In the genomic region with DNA sequence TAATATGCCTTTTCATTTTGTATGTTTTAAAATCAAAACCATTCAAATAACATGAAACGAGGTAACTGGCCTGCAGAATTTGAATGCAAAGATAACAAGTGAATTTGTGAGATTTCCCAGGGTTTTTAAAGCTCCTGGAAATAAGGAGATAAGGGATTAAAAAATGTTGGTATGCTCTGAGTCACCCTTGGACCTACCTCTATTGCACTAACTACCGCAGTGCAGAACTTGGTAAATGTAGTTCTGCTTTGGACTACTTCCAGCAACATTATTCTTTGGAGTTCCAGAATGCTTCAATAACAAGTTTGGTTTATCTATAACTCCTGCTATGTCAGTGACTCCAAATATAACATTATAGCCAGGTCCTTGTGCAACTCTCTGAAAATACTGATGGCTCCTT, we compare ENCODE assay signal across 1 cellular context.
TF ChIP-seq lines count a peak whose summit lies in the region.

No MANE protein-coding gene starts in this region.

TF ChIP-seq in SK-N-SH, 30 proteins besides CTCF, POLR2A, EP300 and RAD21 (continued from another document):
- TF ChIP-seq, protein P1, sequence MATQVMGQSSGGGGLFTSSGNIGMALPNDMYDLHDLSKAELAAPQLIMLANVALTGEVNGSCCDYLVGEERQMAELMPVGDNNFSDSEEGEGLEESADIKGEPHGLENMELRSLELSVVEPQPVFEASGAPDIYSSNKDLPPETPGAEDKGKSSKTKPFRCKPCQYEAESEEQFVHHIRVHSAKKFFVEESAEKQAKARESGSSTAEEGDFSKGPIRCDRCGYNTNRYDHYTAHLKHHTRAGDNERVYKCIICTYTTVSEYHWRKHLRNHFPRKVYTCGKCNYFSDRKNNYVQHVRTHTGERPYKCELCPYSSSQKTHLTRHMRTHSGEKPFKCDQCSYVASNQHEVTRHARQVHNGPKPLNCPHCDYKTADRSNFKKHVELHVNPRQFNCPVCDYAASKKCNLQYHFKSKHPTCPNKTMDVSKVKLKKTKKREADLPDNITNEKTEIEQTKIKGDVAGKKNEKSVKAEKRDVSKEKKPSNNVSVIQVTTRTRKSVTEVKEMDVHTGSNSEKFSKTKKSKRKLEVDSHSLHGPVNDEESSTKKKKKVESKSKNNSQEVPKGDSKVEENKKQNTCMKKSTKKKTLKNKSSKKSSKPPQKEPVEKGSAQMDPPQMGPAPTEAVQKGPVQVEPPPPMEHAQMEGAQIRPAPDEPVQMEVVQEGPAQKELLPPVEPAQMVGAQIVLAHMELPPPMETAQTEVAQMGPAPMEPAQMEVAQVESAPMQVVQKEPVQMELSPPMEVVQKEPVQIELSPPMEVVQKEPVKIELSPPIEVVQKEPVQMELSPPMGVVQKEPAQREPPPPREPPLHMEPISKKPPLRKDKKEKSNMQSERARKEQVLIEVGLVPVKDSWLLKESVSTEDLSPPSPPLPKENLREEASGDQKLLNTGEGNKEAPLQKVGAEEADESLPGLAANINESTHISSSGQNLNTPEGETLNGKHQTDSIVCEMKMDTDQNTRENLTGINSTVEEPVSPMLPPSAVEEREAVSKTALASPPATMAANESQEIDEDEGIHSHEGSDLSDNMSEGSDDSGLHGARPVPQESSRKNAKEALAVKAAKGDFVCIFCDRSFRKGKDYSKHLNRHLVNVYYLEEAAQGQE (IDR thresholded peaks at IDR 0.05; ENCODE audit: low read depth, low read length), result no peak
- TF ChIP-seq NRF1 (IDR thresholded peaks at IDR 0.05; ENCODE audit: low read depth, low read length) (no peak), MXI1 (IDR thresholded peaks at IDR 0.05; ENCODE audit: low read depth, low read length) (no peak), TCF12 (IDR thresholded peaks at IDR 0.05) (peak; percentile 70), JUND (IDR thresholded peaks at IDR 0.05) (peak; percentile 72), NFIC (IDR thresholded peaks at IDR 0.05; ENCODE audit: borderline replicate concordance) (peak; percentile 65; the same call in 1 of the 2 replicates), TAF1 (IDR thresholded peaks at IDR 0.05; ENCODE audit: borderline replicate concordance, low read depth, low read length) (no peak), RFX5 (IDR thresholded peaks at IDR 0.05; ENCODE audit: low read length) (no peak), TEAD4 (IDR thresholded peaks at IDR 0.05; ENCODE audit: borderline replicate concordance, insufficient read depth) (peak; percentile 58; the same call in 1 of the 2 replicates), FOXJ3 (CRISPR knock-in tag; IDR thresholded peaks at IDR 0.05) (no peak)
- TF ChIP-seq, protein P2, sequence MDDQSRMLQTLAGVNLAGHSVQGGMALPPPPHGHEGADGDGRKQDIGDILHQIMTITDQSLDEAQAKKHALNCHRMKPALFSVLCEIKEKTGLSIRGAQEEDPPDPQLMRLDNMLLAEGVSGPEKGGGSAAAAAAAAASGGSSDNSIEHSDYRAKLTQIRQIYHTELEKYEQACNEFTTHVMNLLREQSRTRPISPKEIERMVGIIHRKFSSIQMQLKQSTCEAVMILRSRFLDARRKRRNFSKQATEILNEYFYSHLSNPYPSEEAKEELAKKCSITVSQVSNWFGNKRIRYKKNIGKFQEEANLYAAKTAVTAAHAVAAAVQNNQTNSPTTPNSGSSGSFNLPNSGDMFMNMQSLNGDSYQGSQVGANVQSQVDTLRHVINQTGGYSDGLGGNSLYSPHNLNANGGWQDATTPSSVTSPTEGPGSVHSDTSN (IDR thresholded peaks at IDR 0.05), result peak; percentile 49
TF ChIP-seq in SK-N-SH: peak in this region for 6.
